In the genomic region with DNA sequence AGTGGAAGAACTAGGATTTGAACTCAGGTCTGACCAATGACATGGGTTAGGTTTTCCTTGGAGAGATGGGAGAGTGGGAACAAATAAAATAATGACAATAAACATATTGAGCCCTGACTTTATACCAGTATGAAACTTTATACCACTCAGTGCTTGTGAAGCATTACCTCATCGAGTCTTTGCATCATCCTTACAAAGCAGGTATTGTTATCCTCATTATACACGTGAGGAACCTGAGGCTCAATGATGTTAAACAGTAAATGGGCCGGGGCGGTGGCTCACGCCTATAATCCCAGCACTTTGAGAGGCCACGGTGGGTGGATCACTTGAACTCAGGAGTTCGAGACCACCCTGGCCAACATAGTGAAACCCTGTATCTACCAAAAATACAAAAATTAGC, we compare ENCODE assay signal across 1 cellular context.
TF ChIP-seq lines count a peak whose summit lies in the region.

No MANE protein-coding gene starts in this region.

TF ChIP-seq in HepG2, 621 proteins besides CTCF, POLR2A, EP300 and RAD21 (continued from another document):
- TF ChIP-seq GMEB2 (CRISPR knock-in tag; IDR thresholded peaks at IDR 0.05; ENCODE audit: low read depth) = no peak
